ENCODE assay signal across 8 cellular contexts in genomic region chr10:31321396-31321941, GRCh38. TPM values are rescaled to one million over a fixed set of nuclear protein-coding genes. Genes with fewer than 3 reads are reported as not detected.
A peak's percentile ranks its signal among the peaks of the same experiment; 100 is the strongest.
DNase-seq lines count a peak whose midpoint lies in the region; ATAC-seq lines count a peak whose summit lies in the region.

No MANE protein-coding gene starts in this region.

- H3K4me3 ChIP-seq in CD8-positive, alpha-beta memory T cell (ENCODE audit: low read length) = peak overlapping the region; percentile 89
- H3K4me3 ChIP-seq in HUES64 (ENCODE audit: low read length) (peak overlapping the region; percentile 100), subcutaneous abdominal adipose tissue (ENCODE audit: low read depth in 1 of 5, low read length in 5 of 5) (peak overlapping the region; percentile 86 to 98 (median 92))

- ATAC-seq in GM21825 (IDR thresholded peaks at IDR 0.05; ENCODE audit: unreplicated experiment) = no peak

- H3K9ac ChIP-seq in HUES64 (ENCODE audit: low read depth, low read length) (no peak overlapping the region), subcutaneous abdominal adipose tissue (ENCODE audit: low read length in 5 of 5) (peak overlapping the region in 3 of 5 donors; percentile 51 to 80 (median 62))

- H3K36me3 ChIP-seq in CD8-positive, alpha-beta memory T cell (ENCODE audit: insufficient read depth, low read length) = no peaks in the 10 kb centered on the region
- no peaks in the 10 kb centered on the region for H3K36me3 ChIP-seq in HUES64 (ENCODE audit: insufficient read depth, low read length)
- no peaks in the 10 kb centered on the region for H3K36me3 ChIP-seq in subcutaneous abdominal adipose tissue (ENCODE audit: control insufficient read depth in 5 of 5, insufficient read depth in 5 of 5, low read length in 5 of 5)

- H3K4me3 Mint-ChIP-seq in CD8-positive, alpha-beta memory T cell = peak overlapping the region; percentile 81 to 98 (median 93)

- H3K4me1 ChIP-seq in CD8-positive, alpha-beta memory T cell (ENCODE audit: insufficient read depth, low read length) = peaks cover 35% of the 10 kb centered on the region
- peaks cover 8% of the 10 kb centered on the region; the same call in 1 of the 2 replicates for H3K4me1 ChIP-seq in HUES64 (ENCODE audit: insufficient read depth, low read length)
- peaks cover 0 to 41% (median 36%) of the 10 kb centered on the region in 5 donors for H3K4me1 ChIP-seq in subcutaneous abdominal adipose tissue (ENCODE audit: control insufficient read depth in 5 of 5, insufficient read depth in 5 of 5, low read length in 5 of 5)

- no peaks in the 10 kb centered on the region for H3K9me3 ChIP-seq in CD8-positive, alpha-beta memory T cell (ENCODE audit: low read length)
- H3K9me3 ChIP-seq in HUES64 (ENCODE audit: insufficient read depth, low read depth, low read length) = no peaks in the 10 kb centered on the region
- no peaks in the 10 kb centered on the region for H3K9me3 ChIP-seq in subcutaneous abdominal adipose tissue (ENCODE audit: control insufficient read depth in 5 of 5, low read length in 5 of 5)

- DNase-seq in CD8-positive, alpha-beta memory T cell = peak; percentile 8 to 86 (median 57)
- DNase-seq in activated effector memory CD4-positive, alpha-beta T cell treated with anti-CD3 and anti-CD28 coated beads, Interleukin-2, amount 50 U/mL, for 16 hours = peak; percentile 72
- DNase-seq in inferior parietal cortex (ENCODE audit: extremely low spot score) (peak; percentile 63), T1000 (lab: John Stamatoyannopoulos, UW) (no peak), EL (no peak)

- WGBS in HUES64 = 13% methylated on average over 10 of the region's 10 CpGs

- no peak overlapping the region for H3K27ac ChIP-seq in CD8-positive, alpha-beta memory T cell (ENCODE audit: low read depth, low read length)
- H3K27ac ChIP-seq in HUES64 (ENCODE audit: low read depth, low read length) = no peak overlapping the region
- H3K27ac ChIP-seq in subcutaneous abdominal adipose tissue (ENCODE audit: low read depth, low read length) = peak overlapping the region; percentile 71

- peaks cover 0 to 14% (median 0%) of the 10 kb centered on the region in 3 donors for H3K36me3 Mint-ChIP-seq in CD8-positive, alpha-beta memory T cell

- no peaks in the 10 kb centered on the region for H3K27me3 ChIP-seq in CD8-positive, alpha-beta memory T cell (ENCODE audit: insufficient read depth, low read length, poor library complexity, severe bottlenecking)
- H3K27me3 ChIP-seq in HUES64 (ENCODE audit: insufficient read depth, low read length) (peaks cover 84% of the 10 kb centered on the region), subcutaneous abdominal adipose tissue (ENCODE audit: control insufficient read depth in 5 of 5, insufficient read depth in 4 of 5, low read length in 5 of 5) (no peaks in the 10 kb centered on the region)

- CTCF ChIA-PET in CD8-positive, alpha-beta memory T cell (lab: Charles Lee) = interaction anchor here (0.8 kb wide), 1 partner anchor 9 kb away, joined by 3 read pairs; no protein-coding TSS in a partner anchor

- POLR2A ChIA-PET in CD8-positive, alpha-beta memory T cell (lab: Charles Lee) = interaction anchor here (0.9 kb wide), 1 partner anchor 289 kb away, joined by 3 read pairs; no protein-coding TSS in a partner anchor

- no peaks in the 10 kb centered on the region for H3K9me3 Mint-ChIP-seq in CD8-positive, alpha-beta memory T cell

- H3K4me1 Mint-ChIP-seq in CD8-positive, alpha-beta memory T cell = peaks cover 41 to 64% (median 62%) of the 10 kb centered on the region in 3 donors

- H3K27me3 Mint-ChIP-seq in CD8-positive, alpha-beta memory T cell = peaks cover 0 to 3% of the 10 kb centered on the region in 2 donors

- peak overlapping the region in 7 of 8 donors; percentile 86 to 94 (median 90) for H3K27ac Mint-ChIP-seq in CD8-positive, alpha-beta memory T cell

RNA-seq across cellular contexts. Expression of gene ZEB1, which starts 2.5 kb away (rescaled TPM):
- total RNA-seq in CD8-positive, alpha-beta memory T cell = 10 to 100 TPM; 37.3 to 38.0 TPM
- polyA plus RNA-seq in CD8-positive, alpha-beta memory T cell = 34.7 TPM
- polyA plus RNA-seq in HUES64 (2013, experiment 1 of 2) = 4.6 TPM
- polyA plus RNA-seq in HUES64 (2013, experiment 2 of 2) = 9.0 TPM

Comparison
In these comparisons a context has a peak if more than half of its experiments do, and no peak if none do; other contexts are left out.
1. DNase-seq: peak in CD8-positive, alpha-beta memory T cell (5 of 5), activated effector memory CD4-positive, alpha-beta T cell treated with anti-CD3 and anti-CD28 coated beads, Interleukin-2, amount 50 U/mL, for 16 hours (single experiment) and inferior parietal cortex (single experiment); none in T1000 (single experiment) and EL (single experiment).
2. Peak in every context shown above with its lines, with median percentiles within 50 percentile points of each other: H3K4me3 ChIP-seq.